In genomic region chr7:29611941-29612527, GRCh38 we compare ENCODE assay signal across 2 cellular contexts.
TF ChIP-seq lines count a peak whose summit lies in the region.

No MANE protein-coding gene starts in this region.

TF ChIP-seq in HepG2, 621 proteins besides CTCF, POLR2A, EP300 and RAD21 (continued from another document):
- no peak for TF ChIP-seq LRRFIP1 (CRISPR knock-in tag; conservative IDR thresholded peaks at IDR 0.05)
- TF ChIP-seq ZNF784 (CRISPR knock-in tag; IDR thresholded peaks at IDR 0.05; ENCODE audit: borderline replicate concordance) = no peak
TF ChIP-seq in HepG2: peak in this region for 1.

TF ChIP-seq in WTC11, 78 proteins besides CTCF, POLR2A, EP300 and RAD21 (continued from another document):
- TF ChIP-seq NFYB (CRISPR knock-in tag; conservative IDR thresholded peaks at IDR 0.05; ENCODE audit: low read depth) (no peak), NR2C2 (CRISPR knock-in tag; IDR thresholded peaks at IDR 0.05) (no peak), OVOL2 (CRISPR knock-in tag; IDR thresholded peaks at IDR 0.05; ENCODE audit: borderline replicate concordance) (no peak), SP1 (CRISPR knock-in tag; conservative IDR thresholded peaks at IDR 0.05) (no peak), TP53 (CRISPR knock-in tag; IDR thresholded peaks at IDR 0.05) (no peak)
- TF ChIP-seq, protein P1, sequence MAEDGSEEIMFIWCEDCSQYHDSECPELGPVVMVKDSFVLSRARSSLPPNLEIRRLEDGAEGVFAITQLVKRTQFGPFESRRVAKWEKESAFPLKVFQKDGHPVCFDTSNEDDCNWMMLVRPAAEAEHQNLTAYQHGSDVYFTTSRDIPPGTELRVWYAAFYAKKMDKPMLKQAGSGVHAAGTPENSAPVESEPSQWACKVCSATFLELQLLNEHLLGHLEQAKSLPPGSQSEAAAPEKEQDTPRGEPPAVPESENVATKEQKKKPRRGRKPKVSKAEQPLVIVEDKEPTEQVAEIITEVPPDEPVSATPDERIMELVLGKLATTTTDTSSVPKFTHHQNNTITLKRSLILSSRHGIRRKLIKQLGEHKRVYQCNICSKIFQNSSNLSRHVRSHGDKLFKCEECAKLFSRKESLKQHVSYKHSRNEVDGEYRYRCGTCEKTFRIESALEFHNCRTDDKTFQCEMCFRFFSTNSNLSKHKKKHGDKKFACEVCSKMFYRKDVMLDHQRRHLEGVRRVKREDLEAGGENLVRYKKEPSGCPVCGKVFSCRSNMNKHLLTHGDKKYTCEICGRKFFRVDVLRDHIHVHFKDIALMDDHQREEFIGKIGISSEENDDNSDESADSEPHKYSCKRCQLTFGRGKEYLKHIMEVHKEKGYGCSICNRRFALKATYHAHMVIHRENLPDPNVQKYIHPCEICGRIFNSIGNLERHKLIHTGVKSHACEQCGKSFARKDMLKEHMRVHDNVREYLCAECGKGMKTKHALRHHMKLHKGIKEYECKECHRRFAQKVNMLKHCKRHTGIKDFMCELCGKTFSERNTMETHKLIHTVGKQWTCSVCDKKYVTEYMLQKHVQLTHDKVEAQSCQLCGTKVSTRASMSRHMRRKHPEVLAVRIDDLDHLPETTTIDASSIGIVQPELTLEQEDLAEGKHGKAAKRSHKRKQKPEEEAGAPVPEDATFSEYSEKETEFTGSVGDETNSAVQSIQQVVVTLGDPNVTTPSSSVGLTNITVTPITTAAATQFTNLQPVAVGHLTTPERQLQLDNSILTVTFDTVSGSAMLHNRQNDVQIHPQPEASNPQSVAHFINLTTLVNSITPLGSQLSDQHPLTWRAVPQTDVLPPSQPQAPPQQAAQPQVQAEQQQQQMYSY (CRISPR knock-in tag; IDR thresholded peaks at IDR 0.05) = no peak
